In genomic region chr7:22610258-22610657, GRCh38 we compare ENCODE assay signal across 26 cellular contexts.
"Had no signal": no experiment of that assay in that cellular context is flagged by ENCODE, and none has a peak within 500 bp of the region (broad histone marks: within the 10 kb centered on the region; RNA-seq: fewer than 3 reads in every experiment).

No MANE protein-coding gene starts in this region.

- H3K27me3 Mint-ChIP-seq: stimulated activated naive B cell treated with anti-CD40 and anti-IgM and Interleukin-4, amounts not matched to agents 10 μg/mL and 1 μg/mL and 100 μg/mL, for 72 hours had no signal

- DNase-seq: activated CD4-positive, alpha-beta T cell treated with anti-CD3 and anti-CD28 coated beads for 4 hours; activated CD4-positive, alpha-beta T cell treated with anti-CD3 and anti-CD28 coated beads, Interleukin-2, amount 50 U/mL, for 4 hours; activated CD8-positive, alpha-beta memory T cell treated with anti-CD3 and anti-CD28 coated beads for 24 hours; activated gamma-delta T cell; activated naive CD4-positive, alpha-beta T cell treated with anti-CD3 and anti-CD28 coated beads, Interleukin-2, amount 10 ng/mL, durations not matched to agents 7 days and 5 days; activated naive CD8-positive, alpha-beta T cell treated with anti-CD3 and anti-CD28 coated beads, Interleukin-2, amount 10 ng/mL, durations not matched to agents 7 days and 5 days; brain microvascular endothelial cell; caudate nucleus; head of caudate nucleus; hippocampal formation; left colon; mammary epithelial cell; naive B cell; pancreas; retina; sigmoid colon; stimulated activated CD4-positive, alpha-beta T cell treated with anti-CD3 and anti-CD28 coated beads, Interleukin-1b, Interleukin-23, amount 100 ng/mL, for 48 hours; stimulated activated naive B cell treated with anti-CD40 and anti-IgM and Interleukin-4, amounts not matched to agents 10 μg/mL and 1 μg/mL and 100 μg/mL, for 72 hours; stomach; thyroid gland; upper lobe of right lung had no signal

- H3K4me3 ChIP-seq: ascending aorta, gastroesophageal sphincter, pancreas, prostate gland, sigmoid colon, smooth muscle cell, stomach, thyroid gland, upper lobe of right lung had no signal

- H3K4me1 Mint-ChIP-seq: activated naive CD4-positive, alpha-beta T cell treated with anti-CD3 and anti-CD28 coated beads, Interleukin-2, amount 10 ng/mL, durations not matched to agents 7 days and 5 days; mesothelial cell of epicardium had no signal

- H3K27me3 ChIP-seq: ascending aorta, brain microvascular endothelial cell, gastroesophageal sphincter, pancreas, sigmoid colon, stomach, thyroid gland, upper lobe of right lung had no signal

- H3K4me2 ChIP-seq: smooth muscle cell had no signal

- H3K9me3 ChIP-seq: ascending aorta, gastroesophageal sphincter, pancreas, prostate gland, sigmoid colon, stomach, thyroid gland, upper lobe of right lung had no signal

- H3K27ac Mint-ChIP-seq: activated naive CD4-positive, alpha-beta T cell treated with anti-CD3 and anti-CD28 coated beads, Interleukin-2, amount 10 ng/mL, durations not matched to agents 7 days and 5 days; activated naive CD8-positive, alpha-beta T cell treated with anti-CD3 and anti-CD28 coated beads, Interleukin-2, amount 10 ng/mL, durations not matched to agents 7 days and 5 days; mesothelial cell of epicardium; naive B cell; stimulated activated naive B cell treated with anti-CD40 and anti-IgM and Interleukin-4, amounts not matched to agents 10 μg/mL and 1 μg/mL and 100 μg/mL, for 72 hours had no signal

- H3K4me1 ChIP-seq: ascending aorta, gastroesophageal sphincter, prostate gland, thyroid gland had no signal

- H3K27ac ChIP-seq: ascending aorta, gastroesophageal sphincter, pancreas, prostate gland, sigmoid colon, stomach, thyroid gland, upper lobe of right lung had no signal

- H3K9me3 Mint-ChIP-seq: naive B cell had no signal

- ATAC-seq: gastroesophageal sphincter; left colon; pancreas; stimulated activated naive B cell treated with anti-CD40 and anti-IgM and Interleukin-4, amounts not matched to agents 10 μg/mL and 1 μg/mL and 100 μg/mL, for 72 hours; upper lobe of right lung had no signal

- H3K4me3 Mint-ChIP-seq: activated naive CD4-positive, alpha-beta T cell treated with anti-CD3 and anti-CD28 coated beads, Interleukin-2, amount 10 ng/mL, durations not matched to agents 7 days and 5 days; activated naive CD8-positive, alpha-beta T cell treated with anti-CD3 and anti-CD28 coated beads, Interleukin-2, amount 10 ng/mL, durations not matched to agents 7 days and 5 days; mesothelial cell of epicardium; naive B cell; stimulated activated naive B cell treated with anti-CD40 and anti-IgM and Interleukin-4, amounts not matched to agents 10 μg/mL and 1 μg/mL and 100 μg/mL, for 72 hours had no signal

- H3K36me3 Mint-ChIP-seq: activated naive CD4-positive, alpha-beta T cell treated with anti-CD3 and anti-CD28 coated beads, Interleukin-2, amount 10 ng/mL, durations not matched to agents 7 days and 5 days; mesothelial cell of epicardium had no signal

- H3K36me3 ChIP-seq: ascending aorta, brain microvascular endothelial cell, gastroesophageal sphincter, pancreas, prostate gland, sigmoid colon, stomach, thyroid gland, upper lobe of right lung had no signal
